ENCODE assay signal across 27 cellular contexts in the genomic region with DNA sequence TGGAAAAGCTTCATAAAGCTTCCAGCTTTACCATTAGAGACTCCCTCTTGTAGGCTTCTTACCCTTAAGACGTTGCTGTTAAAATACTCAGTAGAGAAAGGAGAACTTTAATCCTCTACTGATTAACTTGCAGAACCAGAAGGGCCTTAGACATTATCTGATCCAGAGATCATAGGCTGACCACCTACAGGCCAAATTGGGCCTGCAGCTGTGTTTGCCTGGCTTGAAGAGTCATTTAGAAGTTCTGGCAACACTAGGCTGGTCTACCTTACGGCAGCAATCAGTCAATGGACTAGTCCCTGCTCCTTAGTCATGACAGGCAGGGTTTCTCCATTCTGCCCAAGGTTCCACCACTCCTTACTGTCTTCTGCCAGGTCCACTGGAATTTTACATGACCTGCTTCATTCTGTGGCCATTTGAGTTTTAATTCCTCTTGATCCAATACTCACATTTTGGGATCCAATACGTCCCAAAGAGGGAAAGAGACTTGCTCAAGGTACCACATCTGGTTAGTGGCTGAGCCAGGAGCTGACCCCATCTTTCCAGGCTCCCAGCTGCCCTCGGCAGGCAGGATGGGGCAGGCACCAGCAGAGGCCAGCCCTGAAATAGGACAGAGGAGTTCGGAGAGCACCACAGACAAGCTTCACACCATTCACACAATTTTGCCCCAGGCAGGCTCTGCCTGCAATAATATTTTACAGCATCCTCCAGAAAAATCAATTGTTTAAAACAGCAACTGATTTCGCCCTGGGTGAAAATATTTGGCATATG.
"Had no signal": no experiment of that assay in that cellular context is flagged by ENCODE, and none has a peak within 500 bp of the region (broad histone marks: within the 10 kb centered on the region; RNA-seq: fewer than 3 reads in every experiment).

No MANE protein-coding gene starts in this region.

- H3K36me3 Mint-ChIP-seq: activated naive CD8-positive, alpha-beta T cell had no signal

- H3K4me1 Mint-ChIP-seq: activated CD4-positive, alpha-beta memory T cell treated with anti-CD3 and anti-CD28 coated beads, Interleukin-2, amount 10 ng/mL, durations not matched to agents 7 days and 5 days; activated CD4-positive, alpha-beta T cell treated with anti-CD3 and anti-CD28 coated beads, Interleukin-2, amount 10 ng/mL, durations not matched to agents 7 days and 5 days; central memory CD8-positive, alpha-beta T cell had no signal

- H3K9me3 Mint-ChIP-seq: activated CD4-positive, alpha-beta memory T cell treated with anti-CD3 and anti-CD28 coated beads, Interleukin-2, amount 10 ng/mL, durations not matched to agents 7 days and 5 days; activated CD4-positive, alpha-beta T cell treated with anti-CD3 and anti-CD28 coated beads, Interleukin-2, amount 10 ng/mL, durations not matched to agents 7 days and 5 days; activated T-cell treated with anti-CD3 and anti-CD28 coated beads, Interleukin-2, amount 50 U/mL, for 24 hours; activated T-cell treated with anti-CD3 and anti-CD28 coated beads, Interleukin-2, amount 50 U/mL, for 72 hours; central memory CD8-positive, alpha-beta T cell; dendritic cell treated with granulocyte-macrophage colony-stimulating factor and Interleukin-4, amounts not matched to agents 40 ng/mL and 50 ng/mL, for 4 days had no signal

- H3K27ac ChIP-seq: brain microvascular endothelial cell, coronary artery, esophagus muscularis mucosa, foreskin keratinocyte, gastroesophageal sphincter, heart right ventricle had no signal

- H3K9me3 ChIP-seq: esophagus muscularis mucosa, gastroesophageal sphincter, heart right ventricle had no signal

- H3K4me3 Mint-ChIP-seq: activated CD4-positive, alpha-beta memory T cell treated with anti-CD3 and anti-CD28 coated beads, Interleukin-2, amount 10 ng/mL, durations not matched to agents 7 days and 5 days; activated CD4-positive, alpha-beta T cell treated with anti-CD3 and anti-CD28 coated beads, Interleukin-2, amount 10 ng/mL, durations not matched to agents 7 days and 5 days; activated naive CD8-positive, alpha-beta T cell; activated T-cell treated with anti-CD3 and anti-CD28 coated beads, Interleukin-2, amount 50 U/mL, for 24 hours; activated T-cell treated with anti-CD3 and anti-CD28 coated beads, Interleukin-2, amount 50 U/mL, for 72 hours; central memory CD8-positive, alpha-beta T cell; dendritic cell treated with granulocyte-macrophage colony-stimulating factor and Interleukin-4, amounts not matched to agents 40 ng/mL and 50 ng/mL, for 4 days had no signal

- H3K4me1 ChIP-seq: esophagus muscularis mucosa, foreskin keratinocyte, gastroesophageal sphincter, heart right ventricle had no signal

- DNase-seq: activated CD4-positive, alpha-beta memory T cell treated with anti-CD3 and anti-CD28 coated beads, Interleukin-2, amount 10 ng/mL, durations not matched to agents 7 days and 5 days; activated CD4-positive, alpha-beta T cell treated with anti-CD3 and anti-CD28 coated beads for 1 hour; activated CD4-positive, alpha-beta T cell treated with anti-CD3 and anti-CD28 coated beads for 4 hours; activated CD4-positive, alpha-beta T cell treated with anti-CD3 and anti-CD28 coated beads, Interleukin-2, amount 10 ng/mL, durations not matched to agents 7 days and 5 days; activated CD4-positive, alpha-beta T cell treated with anti-CD3 and anti-CD28 coated beads, Interleukin-2, amount 50 U/mL, for 4 hours; activated CD8-positive, alpha-beta memory T cell treated with anti-CD3 and anti-CD28 coated beads, Interleukin-2, amount 50 U/mL, for 48 hours; activated gamma-delta T cell; activated naive CD4-positive, alpha-beta T cell; activated naive CD4-positive, alpha-beta T cell treated with anti-CD3 and anti-CD28 coated beads, Interleukin-2, amount 50 U/mL, for 16 hours; activated T-cell treated with anti-CD3 and anti-CD28 coated beads for 4 hours; activated T-cell treated with anti-CD3 and anti-CD28 coated beads, Interleukin-2, amount 50 U/mL, for 24 hours; activated T-cell treated with anti-CD3 and anti-CD28 coated beads, Interleukin-2, amount 50 U/mL, for 72 hours; amniotic stem cell; anterior cingulate cortex; brain microvascular endothelial cell; dorsolateral prefrontal cortex; effector memory CD4-positive, alpha-beta T cell; erythroblast; foreskin keratinocyte; heart right ventricle; T-helper 2 cell had no signal

- ATAC-seq: activated T-cell treated with anti-CD3 and anti-CD28 coated beads, Interleukin-2, amount 50 U/mL, for 72 hours; foreskin keratinocyte; gastroesophageal sphincter; heart right ventricle had no signal

- H3K4me3 ChIP-seq: coronary artery, dorsolateral prefrontal cortex, esophagus muscularis mucosa, gastroesophageal sphincter, heart right ventricle had no signal

- H3K27me3 ChIP-seq: brain microvascular endothelial cell, esophagus muscularis mucosa, gastroesophageal sphincter had no signal

- H3K27ac Mint-ChIP-seq: activated CD4-positive, alpha-beta memory T cell treated with anti-CD3 and anti-CD28 coated beads, Interleukin-2, amount 10 ng/mL, durations not matched to agents 7 days and 5 days; activated CD4-positive, alpha-beta T cell treated with anti-CD3 and anti-CD28 coated beads, Interleukin-2, amount 10 ng/mL, durations not matched to agents 7 days and 5 days; activated naive CD8-positive, alpha-beta T cell; activated T-cell treated with anti-CD3 and anti-CD28 coated beads, Interleukin-2, amount 50 U/mL, for 24 hours; activated T-cell treated with anti-CD3 and anti-CD28 coated beads, Interleukin-2, amount 50 U/mL, for 72 hours; dendritic cell treated with granulocyte-macrophage colony-stimulating factor and Interleukin-4, amounts not matched to agents 40 ng/mL and 50 ng/mL, for 4 days had no signal

- H3K27me3 Mint-ChIP-seq: activated T-cell treated with anti-CD3 and anti-CD28 coated beads, Interleukin-2, amount 50 U/mL, for 24 hours; dendritic cell treated with granulocyte-macrophage colony-stimulating factor and Interleukin-4, amounts not matched to agents 40 ng/mL and 50 ng/mL, for 4 days had no signal

- H3K36me3 ChIP-seq: brain microvascular endothelial cell, esophagus muscularis mucosa, gastroesophageal sphincter, heart right ventricle had no signal
